In the genomic region with DNA sequence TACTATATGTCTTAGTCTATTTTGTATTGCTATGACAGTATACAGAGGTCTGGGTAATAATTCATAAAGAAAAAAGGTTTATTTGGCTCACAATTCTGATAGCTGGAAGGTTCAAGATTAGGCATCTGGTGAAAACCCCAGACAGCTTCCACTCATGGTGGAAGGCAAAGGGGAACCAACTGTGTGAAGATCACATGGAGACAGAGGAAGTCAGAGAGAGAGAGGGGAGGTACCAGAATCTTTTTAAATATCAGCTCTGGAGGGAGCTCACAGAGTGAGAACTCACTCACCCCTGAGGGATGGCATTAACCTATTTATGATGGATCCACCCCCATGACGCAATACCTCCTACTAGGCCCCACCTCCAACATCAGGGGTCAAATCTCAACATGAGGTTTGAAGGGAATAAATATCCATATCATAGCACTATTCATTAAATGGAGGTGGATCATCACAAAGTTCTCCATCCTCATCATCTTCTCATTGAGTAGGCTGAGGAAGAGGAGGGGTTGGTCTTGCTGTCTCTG, we compare ENCODE assay signal across 21 cellular contexts.
"Had no signal": no experiment of that assay in that cellular context is flagged by ENCODE, and none has a peak within 500 bp of the region (broad histone marks: within the 10 kb centered on the region; RNA-seq: fewer than 3 reads in every experiment).

No MANE protein-coding gene starts in this region.

- H3K27ac ChIP-seq: epithelial cell of prostate, hepatocyte, left ventricle myocardium inferior, lower lobe of right lung, neutrophil, right atrium auricular region, stomach had no signal

- H3K27ac Mint-ChIP-seq: naive B cell, nephron had no signal

- H3K36me3 Mint-ChIP-seq: naive B cell had no signal

- ATAC-seq: left cardiac atrium, lower lobe of right lung had no signal

- H3K27me3 ChIP-seq: hepatocyte, neutrophil, right atrium auricular region, stomach had no signal

- DNase-seq: effector memory CD4-positive, alpha-beta T cell; foreskin melanocyte; head of caudate nucleus; kidney; left cardiac atrium; left ventricle myocardium inferior; lower lobe of right lung; mesenchymal stem cell; midbrain; naive B cell; posterior cingulate gyrus; small intestine; stimulated activated CD4-positive, alpha-beta T cell treated with anti-CD3 and anti-CD28 coated beads, Interleukin-12 subunit alpha, Interleukin-12 subunit beta, amount 100 ng/mL, for 4 hours; stimulated activated naive CD4-positive, alpha-beta T cell; stomach; trophoblast cell had no signal

- H3K4me1 Mint-ChIP-seq: naive B cell, nephron had no signal

- H3K4me3 Mint-ChIP-seq: naive B cell, nephron had no signal

- H3K4me1 ChIP-seq: left ventricle myocardium inferior, lower lobe of right lung, right atrium auricular region, stomach had no signal

- H3K27me3 Mint-ChIP-seq: naive B cell had no signal
